In the genomic region with DNA sequence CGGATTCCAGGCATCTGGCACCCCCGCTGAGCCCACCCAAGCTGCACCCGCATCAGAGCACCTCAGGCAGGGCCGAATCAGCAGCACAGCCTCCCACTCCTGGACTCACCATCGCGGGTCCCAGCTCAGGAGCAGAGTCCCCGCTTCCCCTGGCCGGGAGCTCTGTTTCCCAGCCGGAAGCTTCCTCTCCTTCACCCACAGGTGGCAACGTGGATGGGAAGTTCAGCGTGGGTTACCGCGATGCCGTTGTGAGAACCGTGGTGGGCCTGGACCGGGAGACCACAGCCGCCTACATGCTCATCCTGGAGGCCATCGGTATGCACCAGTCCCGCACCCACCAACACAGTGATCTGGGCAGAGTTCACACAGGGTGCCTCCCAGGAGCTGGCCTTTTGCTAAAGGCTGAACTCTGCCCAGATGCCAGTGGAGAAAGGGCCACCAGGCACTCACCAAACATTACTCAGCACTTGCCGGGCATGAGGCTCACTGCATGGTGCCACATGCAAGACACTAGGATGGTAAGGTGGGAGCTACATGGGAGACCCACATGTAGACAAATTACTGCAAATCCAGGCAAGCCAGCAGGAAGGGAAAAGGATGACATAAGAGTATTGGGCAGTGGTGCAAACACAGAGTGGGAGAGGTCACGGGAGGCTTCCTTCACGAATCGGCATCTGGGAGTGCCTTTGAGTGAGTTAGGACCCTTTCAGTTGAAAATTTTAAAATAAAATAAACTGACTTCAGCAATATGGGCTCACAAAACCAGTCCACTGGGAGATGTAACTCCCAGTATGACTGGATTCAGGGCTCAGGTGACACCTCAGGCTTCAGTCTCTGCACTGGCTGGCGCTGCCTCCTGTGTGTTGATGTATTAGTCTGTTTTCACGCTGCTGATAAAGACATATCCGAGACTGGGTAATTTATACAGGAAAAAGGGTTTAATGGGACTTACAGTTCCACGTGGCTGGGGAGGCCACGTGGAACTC, we compare ENCODE assay signal across 15 cellular contexts. TPM values are rescaled to one million over a fixed set of nuclear protein-coding genes. Genes with fewer than 3 reads are reported as not detected.
DNase-seq lines count a peak whose midpoint lies in the region; ATAC-seq, FAIRE-seq and TF ChIP-seq lines count a peak whose summit lies in the region.
"Had no signal": no experiment of that assay in that cellular context is flagged by ENCODE, and none has a peak within 500 bp of the region (broad histone marks: within the 10 kb centered on the region; RNA-seq: fewer than 3 reads in every experiment).

No MANE protein-coding gene starts in this region.

- CTCF ChIA-PET in activated CD4-positive, alpha-beta T cell treated with anti-CD3 and anti-CD28 coated beads, Interleukin-2, amount 10 ng/mL, durations not matched to agents 7 days and 5 days (lab: Charles Lee): interaction anchor here (0.8 to 5.5 kb wide), 20 partner anchors 9 to 395 kb away, joined by 3 to 42 read pairs (median 7); a partner anchor contains a TSS

- no peak overlapping the region for H2AFZ ChIP-seq in GM23338

- H3K9me2 ChIP-seq in GM23338 (ENCODE audit: insufficient read depth): no peaks in the 10 kb centered on the region

- no peak overlapping the region for H3K4me3 Mint-ChIP-seq in activated CD4-positive, alpha-beta T cell treated with anti-CD3 and anti-CD28 coated beads, Interleukin-2, amount 10 ng/mL, durations not matched to agents 7 days and 5 days
- no peak overlapping the region for H3K4me3 Mint-ChIP-seq in GM23338
- H3K4me3 Mint-ChIP-seq: activated naive CD4-positive, alpha-beta T cell treated with anti-CD3 and anti-CD28 coated beads for 36 hours had no signal

- H3K27ac Mint-ChIP-seq in activated CD4-positive, alpha-beta T cell treated with anti-CD3 and anti-CD28 coated beads, Interleukin-2, amount 10 ng/mL, durations not matched to agents 7 days and 5 days: peak overlapping the region; percentile 76
- no peak overlapping the region for H3K27ac Mint-ChIP-seq in GM23338
- H3K27ac Mint-ChIP-seq: activated naive CD4-positive, alpha-beta T cell treated with anti-CD3 and anti-CD28 coated beads for 36 hours had no signal

- H3K36me3 Mint-ChIP-seq in activated CD4-positive, alpha-beta T cell treated with anti-CD3 and anti-CD28 coated beads, Interleukin-2, amount 10 ng/mL, durations not matched to agents 7 days and 5 days (ENCODE audit: low read depth): no peaks in the 10 kb centered on the region
- H3K36me3 Mint-ChIP-seq in GM23338 (ENCODE audit: low read depth): no peaks in the 10 kb centered on the region

- H3K4me3 ChIP-seq in GM23338 (no peak overlapping the region), choroid plexus epithelial cell (ENCODE audit: low read depth, low read length) (no peak overlapping the region), neutrophil (ENCODE audit: low read depth in 1 of 2, low read length in 1 of 2) (peak overlapping the region in 1 of 2 experiments; percentile 14)
- H3K4me3 ChIP-seq: dorsolateral prefrontal cortex, lung, vagina had no signal

- H3K27me3 ChIP-seq in GM23338 (ENCODE audit: insufficient read depth): no peaks in the 10 kb centered on the region
- no peaks in the 10 kb centered on the region for H3K27me3 ChIP-seq in neutrophil
- H3K27me3 ChIP-seq: dorsolateral prefrontal cortex, vagina had no signal

- no peaks in the 10 kb centered on the region for H3K9me3 Mint-ChIP-seq in activated CD4-positive, alpha-beta T cell treated with anti-CD3 and anti-CD28 coated beads, Interleukin-2, amount 10 ng/mL, durations not matched to agents 7 days and 5 days
- H3K9me3 Mint-ChIP-seq in GM23338: no peaks in the 10 kb centered on the region
- H3K9me3 Mint-ChIP-seq: activated naive CD4-positive, alpha-beta T cell treated with anti-CD3 and anti-CD28 coated beads for 36 hours had no signal

- FAIRE-seq in urothelium cell line (lab: Jason Lieb, UNC): no peak
- FAIRE-seq in D721Med (lab: Jason Lieb, UNC): no peak

- ATAC-seq in GM23338: no peak
- no peak for ATAC-seq in HG02981 (IDR thresholded peaks at IDR 0.05; ENCODE audit: unreplicated experiment)

- H3K79me2 ChIP-seq in GM23338 (replicated peaks; ENCODE audit: insufficient read depth): no peaks in the 10 kb centered on the region

- TF ChIP-seq CTCF in GM23338 (conservative IDR thresholded peaks at IDR 0.05; ENCODE audit: low read depth in 2 of 2) (0 out of 4 replicates have a peak, but pooled peaks of 1 of the 2 experiments have one; percentile 14), choroid plexus epithelial cell (conservative IDR thresholded peaks at IDR 0.05; ENCODE audit: low read depth, low read length) (peak; percentile 10), neutrophil (IDR thresholded peaks at IDR 0.05) (no peak), D721Med (IDR thresholded peaks at IDR 0.05; ENCODE audit: insufficient read depth, missing control alignments) (no peak)

- no peaks in the 10 kb centered on the region for H3F3A ChIP-seq in GM23338 (replicated peaks; ENCODE audit: low read depth)

- H3K9me3 ChIP-seq in neutrophil: no peaks in the 10 kb centered on the region
- H3K9me3 ChIP-seq: vagina had no signal

- H4K20me1 ChIP-seq in GM23338 (replicated peaks; ENCODE audit: insufficient read depth): no peaks in the 10 kb centered on the region

- no peaks in the 10 kb centered on the region for H3K36me3 ChIP-seq in GM23338 (ENCODE audit: insufficient read depth)
- peaks cover 3% of the 10 kb centered on the region for H3K36me3 ChIP-seq in neutrophil
- H3K36me3 ChIP-seq: vagina had no signal

- H3K4me2 ChIP-seq in GM23338: no peak overlapping the region

- H3K27ac ChIP-seq in GM23338 (ENCODE audit: low read depth) (no peak overlapping the region), neutrophil (peak overlapping the region; percentile 44)
- H3K27ac ChIP-seq: vagina had no signal

- peaks cover 8% of the 10 kb centered on the region for H3K4me1 ChIP-seq in GM23338 (ENCODE audit: insufficient read depth)
- H3K4me1 ChIP-seq in neutrophil (ENCODE audit: control insufficient read depth in 1 of 2, insufficient read depth in 1 of 2, low read depth in 1 of 2, low read length in 1 of 2): peaks cover 44% of the 10 kb centered on the region in 2 experiments

- no peaks in the 10 kb centered on the region for H3K27me3 Mint-ChIP-seq in activated CD4-positive, alpha-beta T cell treated with anti-CD3 and anti-CD28 coated beads, Interleukin-2, amount 10 ng/mL, durations not matched to agents 7 days and 5 days
- H3K27me3 Mint-ChIP-seq in GM23338 (ENCODE audit: insufficient read depth, low read depth, poor library complexity): peaks cover 18% of the 10 kb centered on the region

- DNase-seq in activated CD4-positive, alpha-beta T cell treated with anti-CD3 and anti-CD28 coated beads, Interleukin-2, amount 10 ng/mL, durations not matched to agents 7 days and 5 days: no peak
- no peak for DNase-seq in activated CD4-positive, alpha-beta T cell treated with anti-CD3 and anti-CD28 coated beads for 4 hours
- DNase-seq in GM23338 (ENCODE audit: low spot score) (peak; percentile 17), choroid plexus epithelial cell (ENCODE audit: low read depth) (no peak), urothelium cell line (ENCODE audit: low spot score) (no peak), D721Med (ENCODE audit: insufficient read length, low spot score) (no peak)
- DNase-seq: NCI-H1436 treated with DMSO at 0.1 percent for 48 hours, NCI-H226 had no signal

- POLR2A ChIA-PET in activated CD4-positive, alpha-beta T cell treated with anti-CD3 and anti-CD28 coated beads, Interleukin-2, amount 10 ng/mL, durations not matched to agents 7 days and 5 days (lab: Charles Lee): no interaction called here

- peaks cover 48% of the 10 kb centered on the region for H3K4me1 Mint-ChIP-seq in activated CD4-positive, alpha-beta T cell treated with anti-CD3 and anti-CD28 coated beads, Interleukin-2, amount 10 ng/mL, durations not matched to agents 7 days and 5 days
- peaks cover 14% of the 10 kb centered on the region for H3K4me1 Mint-ChIP-seq in GM23338

TF ChIP-seq in GM23338, 12 proteins besides CTCF, POLR2A, EP300 and RAD21 (continues in another document):
- TF ChIP-seq ZNF331 (CRISPR knock-in tag; IDR thresholded peaks at IDR 0.05; ENCODE audit: low read depth): no peak
- TF ChIP-seq, protein P1, sequence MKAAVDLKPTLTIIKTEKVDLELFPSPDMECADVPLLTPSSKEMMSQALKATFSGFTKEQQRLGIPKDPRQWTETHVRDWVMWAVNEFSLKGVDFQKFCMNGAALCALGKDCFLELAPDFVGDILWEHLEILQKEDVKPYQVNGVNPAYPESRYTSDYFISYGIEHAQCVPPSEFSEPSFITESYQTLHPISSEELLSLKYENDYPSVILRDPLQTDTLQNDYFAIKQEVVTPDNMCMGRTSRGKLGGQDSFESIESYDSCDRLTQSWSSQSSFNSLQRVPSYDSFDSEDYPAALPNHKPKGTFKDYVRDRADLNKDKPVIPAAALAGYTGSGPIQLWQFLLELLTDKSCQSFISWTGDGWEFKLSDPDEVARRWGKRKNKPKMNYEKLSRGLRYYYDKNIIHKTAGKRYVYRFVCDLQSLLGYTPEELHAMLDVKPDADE (IDR thresholded peaks at IDR 0.05): no peak
- no peak for TF ChIP-seq JUNB (IDR thresholded peaks at IDR 0.05; ENCODE audit: unreplicated experiment)
- no peak for TF ChIP-seq POLR2AphosphoS5 (IDR thresholded peaks at IDR 0.05; ENCODE audit: low read depth)
- no peak for TF ChIP-seq STAT1 (IDR thresholded peaks at IDR 0.05; ENCODE audit: unreplicated experiment)
- no peak for TF ChIP-seq ZNF114 (CRISPR knock-in tag; IDR thresholded peaks at IDR 0.05)
- TF ChIP-seq EZH2 (IDR thresholded peaks at IDR 0.05; ENCODE audit: low read depth, unreplicated experiment): no peak
- no peak for TF ChIP-seq CREB1 (CRISPR knock-in tag; IDR thresholded peaks at IDR 0.05; ENCODE audit: low read depth)

RNA-seq across cellular contexts. Expression of a gene that starts 10.4 kb away (rescaled TPM):
- under 1 TPM; 0.52 to 0.71 TPM for total RNA-seq in activated CD4-positive, alpha-beta T cell treated with anti-CD3 and anti-CD28 coated beads, Interleukin-2, amount 10 ng/mL, durations not matched to agents 7 days and 5 days
- 0.17 and 0.19 TPM in 2 replicates for total RNA-seq in GM23338 (2014; rRNA removed; shearing (Covaris generic))
- polyA plus RNA-seq in GM23338 (2016; fragmentation: Nextera tagmentation; extraction: Ambion mirVana): 0.15 and 0.19 TPM in 2 replicates
- total RNA-seq: esophagus mucosa had no signal
